3 cellular contexts compared by ENCODE assay signal in genomic region chr7:156321430-156321829, GRCh38.
DNase-seq lines count a peak whose midpoint lies in the region; ATAC-seq, FAIRE-seq and TF ChIP-seq lines count a peak whose summit lies in the region.
"Not testable (repeated sequence)": the region's sequence is repeated elsewhere in the genome, so short reads cannot be mapped to it uniquely, and the experiment has no call there.

No MANE protein-coding gene starts in this region.

- H3K4me1 ChIP-seq in HEK293 (ENCODE audit: control insufficient read depth, insufficient read depth, low read length); K562 (replicated peaks in 1 of 2; ENCODE audit: control insufficient read depth in 2 of 2, insufficient read depth in 2 of 2, low read length in 2 of 2); HepG2 (ENCODE audit: insufficient read depth, low read length): not testable (repeated sequence)

- H3K9me1 ChIP-seq in K562 (ENCODE audit: control insufficient read depth, insufficient read depth, low read length): not testable (repeated sequence)

- not testable (repeated sequence) for TF ChIP-seq CTCF in HEK293 (tag by site-specific recombination; IDR thresholded peaks at IDR 0.05); K562 (IDR thresholded peaks at IDR 0.05 in 2 of 3, conservative IDR thresholded peaks at IDR 0.05 in 1 of 3; ENCODE audit: insufficient read depth in 2 of 3, low read depth in 1 of 3, low read length in 3 of 3); HepG2 (CRISPR knock-in tag; IDR thresholded peaks at IDR 0.05)

- not testable (repeated sequence) for H3K4me2 ChIP-seq in K562 (ENCODE audit: insufficient read depth, low read length); HepG2 (ENCODE audit: low read depth, low read length)

- not testable (repeated sequence) for H3K9me3 ChIP-seq in HEK293 (ENCODE audit: control insufficient read depth, insufficient read depth, low read depth, low read length); K562 (replicated peaks; ENCODE audit: control insufficient read depth, insufficient read depth, low read depth, low read length); HepG2 (ENCODE audit: low read length)

- not testable (repeated sequence) for H3K9ac ChIP-seq in K562 (ENCODE audit: insufficient read depth in 1 of 2, low read depth in 2 of 2, low read length in 2 of 2); HepG2 (ENCODE audit: insufficient read depth, low read depth, low read length)

- CTCF ChIA-PET in HEK293 (lab: Yijun Ruan, JAX); K562 (lab: Yijun Ruan, JAX; ENCODE audit: low intra/inter-chr PET ratio); HepG2 (lab: Yijun Ruan, JAX; ENCODE audit: low intra/inter-chr PET ratio, low total read pairs): not testable (repeated sequence)

- not testable (repeated sequence) for FAIRE-seq in K562 (lab: Jason Lieb, UNC); HepG2 (lab: Jason Lieb, UNC)

- WGBS in K562 (ENCODE audit: insufficient coverage, low coverage, missing lambda C conversion rate): 0% methylated on average over 1 of the region's 1 CpG
- WGBS in HepG2 (ENCODE audit: low lambda C conversion rate): 5% methylated on average over 1 of the region's 1 CpG

- intact Hi-C loops in K562 (cut with micrococcal nuclease); HepG2 (cut with micrococcal nuclease; ENCODE audit: unreplicated experiment): not testable (repeated sequence)

- H2AFZ ChIP-seq in K562 (ENCODE audit: low read depth, low read length); HepG2 (ENCODE audit: low read length): not testable (repeated sequence)

- POLR2A ChIA-PET in HEK293 (lab: Yijun Ruan, JAX); K562 (lab: Yijun Ruan, JAX); HepG2 (lab: Yijun Ruan, JAX): not testable (repeated sequence)

- not testable (repeated sequence) for TF ChIP-seq RAD21 in K562 (CRISPR knock-in tag; conservative IDR thresholded peaks at IDR 0.05 in 1 of 2, IDR thresholded peaks at IDR 0.05 in 1 of 2); HepG2 (CRISPR knock-in tag; IDR thresholded peaks at IDR 0.05)

- not testable (repeated sequence) for TF ChIP-seq EP300 in K562 (IDR thresholded peaks at IDR 0.05; ENCODE audit: low read length); HepG2 (IDR thresholded peaks at IDR 0.05; ENCODE audit: low read depth in 2 of 2, low read length in 2 of 2); HepG2 (CRISPR knock-in tag; IDR thresholded peaks at IDR 0.05; ENCODE audit: borderline replicate concordance)

- not testable (repeated sequence) for TF ChIP-seq POLR2A in K562 (conservative IDR thresholded peaks at IDR 0.05); HepG2 (IDR thresholded peaks at IDR 0.05; ENCODE audit: insufficient read depth in 1 of 2, low read depth in 2 of 2, low read length in 2 of 2)

- not testable (repeated sequence) for BruUV-seq in K562 (replicated peaks; lab: Mats Ljungman, UMichigan); HepG2 (replicated peaks; lab: Mats Ljungman, UMichigan)

- H3K27me3 ChIP-seq in K562 (ENCODE audit: control insufficient read depth in 2 of 2, insufficient read depth in 2 of 2, low read length in 2 of 2) (peaks cover 8 to 18% of the 10 kb centered on the region in 2 experiments; a peak in 3 of 5 replicates), HepG2 (ENCODE audit: control insufficient read depth in 1 of 2, insufficient read depth in 2 of 2, low read length in 2 of 2) (peaks cover 2 to 18% of the 10 kb centered on the region in 2 experiments; a peak in 4 of 5 replicates)

- not testable (repeated sequence) for H4K20me1 ChIP-seq in K562 (replicated peaks; ENCODE audit: control insufficient read depth, insufficient read depth, low read length); HepG2 (ENCODE audit: insufficient read depth, low read length)

- not testable (repeated sequence) for H3K27ac ChIP-seq in HEK293 (ENCODE audit: extremely low read depth, low read depth, low read length); K562 (ENCODE audit: extremely low read depth, low read depth, low read length); HepG2 (ENCODE audit: extremely low read length, insufficient read depth, low read length)

- H3K36me3 ChIP-seq in HEK293 (ENCODE audit: control insufficient read depth in 2 of 2, insufficient read depth in 1 of 2, low read length in 2 of 2); K562 (ENCODE audit: control insufficient read depth, insufficient read depth, low read length); HepG2 (replicated peaks in 1 of 2; ENCODE audit: control insufficient read depth in 1 of 2, insufficient read depth in 2 of 2, low read length in 2 of 2): not testable (repeated sequence)

- DNase-seq in K562 (ENCODE audit: extremely low read depth in 1 of 4, low spot score in 3 of 4); HepG2 (ENCODE audit: low spot score): not testable (repeated sequence)

- in situ Hi-C loops in K562 (cut with MboI); HepG2 (cut with HindIII; ENCODE audit: extremely low pct_ligation_motif_present, low pct_unique_long_range_greater_than_20kb): not testable (repeated sequence)

- H3K4me3 ChIP-seq in HEK293 (ENCODE audit: low read depth, low read length); K562; HepG2 (replicated peaks in 1 of 3; ENCODE audit: insufficient read depth in 1 of 3, low read depth in 2 of 3, low read length in 3 of 3): not testable (repeated sequence)

- not testable (repeated sequence) for ATAC-seq in K562, HepG2

- H3K79me2 ChIP-seq in K562 (ENCODE audit: control insufficient read depth, insufficient read depth, low read length); HepG2 (ENCODE audit: insufficient read depth, low read length): not testable (repeated sequence)

TF ChIP-seq in HEK293, 187 proteins besides CTCF, POLR2A, EP300 and RAD21 (continues in another document):
- peak; percentile 65 for TF ChIP-seq ZNF146 (tag by site-specific recombination; IDR thresholded peaks at IDR 0.05)

TF ChIP-seq in K562, 482 proteins besides CTCF, POLR2A, EP300 and RAD21:
- TF ChIP-seq RBM25 (IDR thresholded peaks at IDR 0.05; ENCODE audit: low read depth, low read length, severe bottlenecking): peak; percentile 18
- peak; percentile 74 for TF ChIP-seq ZNF146 (CRISPR knock-in tag; IDR thresholded peaks at IDR 0.05; ENCODE audit: unreplicated experiment)
TF ChIP-seq in K562: peak in this region for 2; not testable (repeated sequence) for 480.

TF ChIP-seq in HepG2, 621 proteins besides CTCF, POLR2A, EP300 and RAD21:
- TF ChIP-seq MNT (IDR thresholded peaks at IDR 0.05): 0 out of 2 replicates have a peak, but pooled peaks have one; percentile 22
TF ChIP-seq in HepG2: peak in this region for 1; not testable (repeated sequence) for 620.
